Comparison of ENCODE assay signal across 1 cellular context in genomic region chr6:154410215-154410614, GRCh38.
TF ChIP-seq lines count a peak whose summit lies in the region.

No MANE protein-coding gene starts in this region.

TF ChIP-seq in IMR-90, 13 proteins besides CTCF, POLR2A, EP300 and RAD21 (continued from another document):
- TF ChIP-seq MXI1 (IDR thresholded peaks at IDR 0.05; ENCODE audit: borderline replicate concordance, low read depth, low read length) (no peak), MAFK (IDR thresholded peaks at IDR 0.05; ENCODE audit: low read depth, low read length) (no peak), SMC3 (IDR thresholded peaks at IDR 0.05; ENCODE audit: low read depth, low read length) (no peak)
